ENCODE assay signal across 9 cellular contexts in genomic region chr16:67396159-67396774, GRCh38. TPM values are rescaled to one million over a fixed set of nuclear protein-coding genes. Genes with fewer than 3 reads are reported as not detected.
DNase-seq lines count a peak whose midpoint lies in the region; ATAC-seq, FAIRE-seq and TF ChIP-seq lines count a peak whose summit lies in the region.
"Had no signal": no experiment of that assay in that cellular context is flagged by ENCODE, and none has a peak within 500 bp of the region (broad histone marks: within the 10 kb centered on the region; RNA-seq: fewer than 3 reads in every experiment).

No MANE protein-coding gene starts in this region.

- H3K36me3 ChIP-seq in keratinocyte (ENCODE audit: control insufficient read depth in 2 of 2, extremely low read depth in 1 of 2, insufficient read depth in 2 of 2, low read length in 2 of 2) = no peaks in the 10 kb centered on the region

- TF ChIP-seq CTCF in cardiac fibroblast (IDR thresholded peaks at IDR 0.05; ENCODE audit: low read depth, low read length) = no peak
- no peak for TF ChIP-seq CTCF in keratinocyte (optimal IDR thresholded peaks at IDR 0.05 in 1 of 3, IDR thresholded peaks at IDR 0.05 in 1 of 3, conservative IDR thresholded peaks at IDR 0.05 in 1 of 3; ENCODE audit: extremely low read depth in 1 of 3, insufficient read depth in 2 of 3, low read length in 3 of 3)

- peaks cover 24% of the 10 kb centered on the region for H3K27me3 ChIP-seq in keratinocyte (ENCODE audit: control insufficient read depth, extremely low read depth, insufficient read depth, low read length)

- dilution Hi-C loops in keratinocyte (cut with MboI; ENCODE audit: extremely low pct_ligation_motif_present, low sequenced_read_pairs) = no loop called here

- H3K9ac ChIP-seq in keratinocyte (ENCODE audit: control insufficient read depth, extremely low read depth, insufficient read depth, low read length) = peak overlapping the region; percentile 33

- H3K27ac ChIP-seq in keratinocyte (ENCODE audit: control insufficient read depth, insufficient read depth, low read length) (peak overlapping the region; percentile 40), temporal lobe (ENCODE audit: low read depth, low read length) (peak overlapping the region; percentile 46)

- DNase-seq in EL (peak; percentile 79), NCI-H2171 treated with DMSO at 0.1 percent for 48 hours (lab: John Stamatoyannopoulos, UW) (peak; percentile 95), cardiac fibroblast (ENCODE audit: low read depth in 2 of 2) (peak; percentile 68 to 76), keratinocyte (ENCODE audit: low read depth, low spot score) (no peak)
- DNase-seq in stimulated activated CD4-positive, alpha-beta T cell treated with anti-CD3 and anti-CD28 coated beads, Interleukin-4, amount 100 ng/mL, for 24 hours = no peak

- H3K79me2 ChIP-seq in keratinocyte (ENCODE audit: control insufficient read depth, insufficient read depth, low read length) = no peaks in the 10 kb centered on the region

- H3K9me1 ChIP-seq in keratinocyte (ENCODE audit: control insufficient read depth, extremely low read depth, insufficient read depth, low read length) = no peaks in the 10 kb centered on the region

- ATAC-seq in HG03025 (IDR thresholded peaks at IDR 0.05; ENCODE audit: low FRiP score, unreplicated experiment) (no peak), GM21576 (IDR thresholded peaks at IDR 0.05; ENCODE audit: unreplicated experiment) (no peak)

- H2AFZ ChIP-seq in keratinocyte (ENCODE audit: control insufficient read depth, low read length) = no peak overlapping the region

- peak; percentile 13 for FAIRE-seq in keratinocyte (lab: Jason Lieb, UNC)
- FAIRE-seq: colon had no signal

- H4K20me1 ChIP-seq in keratinocyte (ENCODE audit: control insufficient read depth, extremely low read depth, insufficient read depth, low read length) = no peaks in the 10 kb centered on the region

- no peaks in the 10 kb centered on the region for H3K9me3 ChIP-seq in keratinocyte (ENCODE audit: control insufficient read depth, low read depth, low read length)

- H3K4me3 ChIP-seq in cardiac fibroblast (replicated peaks in 1 of 2; ENCODE audit: low read depth in 2 of 2, low read length in 2 of 2) (no peak overlapping the region), keratinocyte (ENCODE audit: control insufficient read depth in 2 of 3, extremely low read depth in 1 of 3, insufficient read depth in 2 of 3, low read depth in 1 of 3, low read length in 3 of 3) (no peak overlapping the region)

- peak overlapping the region; percentile 20 for H3K4me2 ChIP-seq in keratinocyte (ENCODE audit: control insufficient read depth, extremely low read depth, insufficient read depth, low read depth, low read length)

- peaks cover 27% of the 10 kb centered on the region for H3K4me1 ChIP-seq in keratinocyte (ENCODE audit: control insufficient read depth, extremely low read depth, insufficient read depth, low read length)

RNA-seq across cellular contexts. Expression of gene TPPP3, which starts 3.0 kb away (rescaled TPM):
- polyA plus RNA-seq in keratinocyte = 0.37 to 0.96 TPM in 2 of 3 replicates, not detected in the other
- polyA plus RNA-seq in keratinocyte (2011; ENCODE audit: low read depth) = 1.1 TPM
- polyA plus RNA-seq in keratinocyte (2011; cell fraction: cytosol; rRNA removed) = not detected in 2 replicates
- 0.11 and 0.17 TPM in 2 replicates for polyA plus RNA-seq in keratinocyte (2011; cell fraction: nucleus; rRNA removed)
- 0.10 and 0.79 TPM in 2 replicates for polyA plus RNA-seq in keratinocyte (2012; ENCODE audit: low replicate concordance)
- polyA minus RNA-seq in keratinocyte = 0.16 TPM in 1 of 3 replicates, not detected in the others
- polyA minus RNA-seq in keratinocyte (2011; cell fraction: cytosol; rRNA and poly(A)+ RNA removed) = not detected
- polyA minus RNA-seq in keratinocyte (2011; cell fraction: nucleus; rRNA and poly(A)+ RNA removed) = 0.42 TPM in 1 of 2 replicates, not detected in the other
- 4.4 TPM for total RNA-seq in temporal lobe

RNA-seq across cellular contexts. Expression of gene ZDHHC1, which starts 20.0 kb away (rescaled TPM):
- 1.1 to 3.2 TPM (median 1.8 TPM) in 3 replicates for polyA plus RNA-seq in keratinocyte
- 2.5 TPM for polyA plus RNA-seq in keratinocyte (2011; ENCODE audit: low read depth)
- 2.5 and 3.4 TPM in 2 replicates for polyA plus RNA-seq in keratinocyte (2011; cell fraction: cytosol; rRNA removed)
- 6.3 and 9.1 TPM in 2 replicates for polyA plus RNA-seq in keratinocyte (2011; cell fraction: nucleus; rRNA removed)
- polyA plus RNA-seq in keratinocyte (2012; ENCODE audit: low replicate concordance) = 2.9 and 3.1 TPM in 2 replicates
- polyA minus RNA-seq in keratinocyte = 2.0 to 5.0 TPM (median 2.8 TPM) in 3 replicates
- 4.8 TPM for polyA minus RNA-seq in keratinocyte (2011; cell fraction: cytosol; rRNA and poly(A)+ RNA removed)
- polyA minus RNA-seq in keratinocyte (2011; cell fraction: nucleus; rRNA and poly(A)+ RNA removed) = 4.3 and 7.5 TPM in 2 replicates
- 2.7 TPM for total RNA-seq in temporal lobe

RNA-seq across cellular contexts. Expression of gene HSD11B2, which starts 34.7 kb away (rescaled TPM):
- 0.59 to 2.4 TPM (median 0.93 TPM) in 3 replicates for polyA plus RNA-seq in keratinocyte
- polyA plus RNA-seq in keratinocyte (2011; ENCODE audit: low read depth) = 1.7 TPM
- 0.64 and 0.65 TPM in 2 replicates for polyA plus RNA-seq in keratinocyte (2011; cell fraction: cytosol; rRNA removed)
- 4.9 and 6.1 TPM in 2 replicates for polyA plus RNA-seq in keratinocyte (2011; cell fraction: nucleus; rRNA removed)
- 0.72 and 5.8 TPM in 2 replicates for polyA plus RNA-seq in keratinocyte (2012; ENCODE audit: low replicate concordance)
- 0.48 to 1.4 TPM (median 1.1 TPM) in 3 replicates for polyA minus RNA-seq in keratinocyte
- polyA minus RNA-seq in keratinocyte (2011; cell fraction: cytosol; rRNA and poly(A)+ RNA removed) = 0.96 TPM
- polyA minus RNA-seq in keratinocyte (2011; cell fraction: nucleus; rRNA and poly(A)+ RNA removed) = 0.74 and 1.6 TPM in 2 replicates
- not detected for total RNA-seq in temporal lobe

Comparison
In these comparisons a context has a peak if more than half of its experiments do, and no peak if none do; other contexts are left out.
1. DNase-seq: peak in EL (single experiment), NCI-H2171 treated with DMSO at 0.1 percent for 48 hours (single experiment) and cardiac fibroblast (2 of 2); none in keratinocyte (single experiment) and stimulated activated CD4-positive, alpha-beta T cell treated with anti-CD3 and anti-CD28 coated beads, Interleukin-4, amount 100 ng/mL, for 24 hours (single experiment).